Comparison of ENCODE assay signal across 8 cellular contexts in the genomic region with DNA sequence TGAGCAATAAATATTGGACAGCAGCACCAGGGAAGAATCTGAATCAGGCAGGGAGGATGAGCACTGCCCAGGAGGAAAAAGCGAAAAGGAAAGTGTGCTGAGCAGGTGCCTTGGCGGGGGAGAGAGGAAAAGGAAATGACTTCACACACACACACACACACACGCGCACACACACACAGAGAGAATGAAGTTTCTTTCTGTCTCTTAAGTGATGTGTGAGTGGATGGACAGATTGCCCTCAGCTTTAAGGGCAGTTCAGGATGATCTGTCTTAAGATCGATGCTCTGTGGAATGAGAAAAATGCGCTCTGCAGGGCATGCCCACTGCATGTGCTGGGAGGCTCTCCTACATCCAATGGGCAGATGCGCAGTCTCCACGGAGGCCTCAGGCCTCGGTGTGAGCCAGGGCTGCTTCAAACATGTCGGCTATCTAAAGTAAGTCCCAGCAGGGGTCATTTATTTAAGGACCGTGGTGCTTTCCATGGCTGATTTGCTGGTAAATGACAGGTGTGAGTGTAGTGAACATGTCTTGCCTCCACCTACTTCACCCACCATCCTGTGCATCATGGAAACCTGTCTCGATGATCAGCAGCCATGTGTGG. TPM values are rescaled to one million over a fixed set of nuclear protein-coding genes. Genes with fewer than 3 reads are reported as not detected.
DNase-seq lines count a peak whose midpoint lies in the region; ATAC-seq and TF ChIP-seq lines count a peak whose summit lies in the region.

No MANE protein-coding gene starts in this region.

- peak overlapping the region; percentile 55 for H3K4me2 ChIP-seq in neuronal stem cell (ENCODE audit: insufficient read depth, low read length, poor library complexity, severe bottlenecking)

- H3K27me3 ChIP-seq in HUES64 (ENCODE audit: insufficient read depth, low read length) (no peaks in the 10 kb centered on the region), neuronal stem cell (ENCODE audit: control insufficient read depth in 3 of 3, insufficient read depth in 3 of 3, low read depth in 1 of 3, low read length in 3 of 3) (no peaks in the 10 kb centered on the region), tibial nerve (no peaks in the 10 kb centered on the region)

- H3K27ac ChIP-seq in HUES64 (ENCODE audit: low read depth, low read length), result peak overlapping the region; percentile 82
- peak overlapping the region; percentile 20 for H3K27ac ChIP-seq in neuronal stem cell (replicated peaks; ENCODE audit: low read length)
- H3K27ac ChIP-seq in tibial nerve, result peak overlapping the region; percentile 93 to 99 (median 94)

- no peak for TF ChIP-seq CTCF in tibial nerve (IDR thresholded peaks at IDR 0.05)

- no peak overlapping the region for H3K14ac ChIP-seq in neuronal stem cell (ENCODE audit: low read length)

- H3K4me3 ChIP-seq in HUES64 (ENCODE audit: low read length), result peak overlapping the region; percentile 94
- H3K4me3 ChIP-seq in neuronal stem cell (ENCODE audit: low read length in 2 of 2), result peak overlapping the region; percentile 61 to 75
- H3K4me3 ChIP-seq in tibial nerve, result peak overlapping the region; percentile 68 to 87 (median 78)

- TF ChIP-seq POLR2A in Raji (IDR thresholded peaks at IDR 0.05; ENCODE audit: insufficient read depth, low read depth, low read length), result peak; percentile 82
- TF ChIP-seq POLR2A in tibial nerve (IDR thresholded peaks at IDR 0.05), result peak in 1 of 2 donors; percentile 16

- CTCF ChIA-PET in activated naive CD4-positive, alpha-beta T cell treated with anti-CD3 and anti-CD28 coated beads, Interleukin-2, amount 10 ng/mL, durations not matched to agents 7 days and 5 days (lab: Charles Lee), result interaction anchor here (1.8 kb wide), 1 partner anchor 9 kb away, joined by 9 read pairs; no protein-coding TSS in a partner anchor

- no peaks in the 10 kb centered on the region for H3K9me3 Mint-ChIP-seq in activated naive CD4-positive, alpha-beta T cell treated with anti-CD3 and anti-CD28 coated beads, Interleukin-2, amount 10 ng/mL, durations not matched to agents 7 days and 5 days

- H3K36me3 ChIP-seq in HUES64 (ENCODE audit: insufficient read depth, low read length) (no peaks in the 10 kb centered on the region), neuronal stem cell (replicated peaks in 1 of 2; ENCODE audit: control insufficient read depth in 2 of 2, insufficient read depth in 2 of 2, low read length in 2 of 2) (peaks cover 0 to 9% of the 10 kb centered on the region in 2 donors), tibial nerve (no peaks in the 10 kb centered on the region)

- H3K4me1 Mint-ChIP-seq in activated naive CD4-positive, alpha-beta T cell treated with anti-CD3 and anti-CD28 coated beads, Interleukin-2, amount 10 ng/mL, durations not matched to agents 7 days and 5 days, result peaks cover 36% of the 10 kb centered on the region

- H2BK12ac ChIP-seq in neuronal stem cell (ENCODE audit: low read length), result no peak overlapping the region

- peak overlapping the region; percentile 80 for H2AFZ ChIP-seq in neuronal stem cell (ENCODE audit: low read length)

- H3K36me3 Mint-ChIP-seq in activated naive CD4-positive, alpha-beta T cell treated with anti-CD3 and anti-CD28 coated beads, Interleukin-2, amount 10 ng/mL, durations not matched to agents 7 days and 5 days, result peaks cover 9% of the 10 kb centered on the region

- peak overlapping the region; percentile 30 for H2AK5ac ChIP-seq in neuronal stem cell (ENCODE audit: low read depth, low read length)

- H3K79me1 ChIP-seq in neuronal stem cell (ENCODE audit: low read depth, low read length), result no peaks in the 10 kb centered on the region

- no peak overlapping the region for H2BK120ac ChIP-seq in neuronal stem cell (ENCODE audit: low read depth, low read length)

- H4K8ac ChIP-seq in neuronal stem cell (ENCODE audit: low read depth, low read length), result no peak overlapping the region

- no peak overlapping the region for H3K23ac ChIP-seq in neuronal stem cell (ENCODE audit: low read depth, low read length, poor library complexity)

- DNase-seq in COLO668 (lab: John Stamatoyannopoulos, UW; ENCODE audit: unreplicated experiment) (peak; percentile 64), globus pallidus (ENCODE audit: low spot score) (peak; percentile 78), neuronal stem cell (ENCODE audit: low spot score) (peak; percentile 57), tibial nerve (ENCODE audit: low spot score in 2 of 2) (peak in 1 of 2 donors; percentile 56)
- peak; percentile 82 for DNase-seq in activated naive CD4-positive, alpha-beta T cell treated with anti-CD3 and anti-CD28 coated beads, Interleukin-2, amount 10 ng/mL, durations not matched to agents 7 days and 5 days

- peak in 1 of 2 donors; percentile 76 for TF ChIP-seq EP300 in tibial nerve (IDR thresholded peaks at IDR 0.05)

- peak overlapping the region; percentile 75 for H3K9ac ChIP-seq in HUES64 (ENCODE audit: low read depth, low read length)
- H3K9ac ChIP-seq in neuronal stem cell (ENCODE audit: low read depth, low read length, poor library complexity), result no peak overlapping the region

- no peak overlapping the region for H3K4ac ChIP-seq in neuronal stem cell (ENCODE audit: low read length)

- peaks cover 7% of the 10 kb centered on the region; the same call in 1 of the 2 replicates for H3K4me1 ChIP-seq in HUES64 (ENCODE audit: insufficient read depth, low read length)
- peaks cover 4 to 8% of the 10 kb centered on the region in 2 donors for H3K4me1 ChIP-seq in neuronal stem cell (ENCODE audit: control insufficient read depth in 2 of 2, insufficient read depth in 1 of 2, low read depth in 1 of 2, low read length in 2 of 2)
- H3K4me1 ChIP-seq in tibial nerve, result peaks cover 0 to 29% (median 13%) of the 10 kb centered on the region in 4 donors

- H4K91ac ChIP-seq in neuronal stem cell (ENCODE audit: low read depth, low read length, poor library complexity), result no peak overlapping the region

- no peak overlapping the region for H2BK5ac ChIP-seq in neuronal stem cell (ENCODE audit: low read length)

- H3K9me3 ChIP-seq in HUES64 (ENCODE audit: insufficient read depth, low read depth, low read length) (no peaks in the 10 kb centered on the region), neuronal stem cell (replicated peaks in 1 of 2; ENCODE audit: control insufficient read depth in 2 of 2, insufficient read depth in 1 of 2, low read depth in 1 of 2, low read length in 2 of 2) (no peaks in the 10 kb centered on the region), tibial nerve (no peaks in the 10 kb centered on the region)

- WGBS in HUES64, result 9% methylated on average over 10 of the region's 12 CpGs
- WGBS in neuronal stem cell (ENCODE audit: extremely low coverage in 2 of 2, insufficient read length in 2 of 2, insufficient replicate concordance in 1 of 2), 2 donors, result no CpG with 5 or more reads among the region's 12 CpGs
- 5 to 30% methylated on average over 12 of the region's 12 CpGs for WGBS in tibial nerve, 2 donors

- peak overlapping the region; percentile 87 for H3K4me3 Mint-ChIP-seq in activated naive CD4-positive, alpha-beta T cell treated with anti-CD3 and anti-CD28 coated beads, Interleukin-2, amount 10 ng/mL, durations not matched to agents 7 days and 5 days

- H3K27ac Mint-ChIP-seq in activated naive CD4-positive, alpha-beta T cell treated with anti-CD3 and anti-CD28 coated beads, Interleukin-2, amount 10 ng/mL, durations not matched to agents 7 days and 5 days, result peak overlapping the region; percentile 100

- H2BK15ac ChIP-seq in neuronal stem cell (ENCODE audit: low read length), result no peak overlapping the region

- H3K18ac ChIP-seq in neuronal stem cell (ENCODE audit: low read length), result no peak overlapping the region

- ATAC-seq in GM19452 (IDR thresholded peaks at IDR 0.05; ENCODE audit: unreplicated experiment), result peak; percentile 26

- H3K27me3 Mint-ChIP-seq in activated naive CD4-positive, alpha-beta T cell treated with anti-CD3 and anti-CD28 coated beads, Interleukin-2, amount 10 ng/mL, durations not matched to agents 7 days and 5 days, result no peaks in the 10 kb centered on the region

RNA-seq across cellular contexts. Expression of a gene that starts 2.5 kb away (rescaled TPM):
- 8.6 TPM for polyA plus RNA-seq in HUES64 (2013, experiment 1 of 2)
- 10.6 TPM for polyA plus RNA-seq in HUES64 (2013, experiment 2 of 2)
- 8.5 TPM for polyA plus RNA-seq in neuronal stem cell (2013, experiment 1 of 2)
- 8.4 TPM for polyA plus RNA-seq in neuronal stem cell (2013, experiment 2 of 2)
- total RNA-seq in tibial nerve, result 10 to 100 TPM; 15.3 to 31.2 (median 20.4) TPM

Comparison
In these comparisons a context has a peak if more than half of its experiments do, and no peak if none do; other contexts are left out.
1. H3K27ac ChIP-seq: peak in every context shown above with its lines; median percentile 94 in tibial nerve; 82 in HUES64; 20 in neuronal stem cell.